Comparison of ENCODE assay signal across 11 cellular contexts in genomic region chrX:53883196-53883595, GRCh38.
"Had no signal": no experiment of that assay in that cellular context is flagged by ENCODE, and none has a peak within 500 bp of the region (broad histone marks: within the 10 kb centered on the region; RNA-seq: fewer than 3 reads in every experiment).

No MANE protein-coding gene starts in this region.

- H3K9ac ChIP-seq: GM23248 had no signal

- H3K4me2 ChIP-seq: GM23338 had no signal

- FAIRE-seq: H1, H54 had no signal

- H3K4me3 Mint-ChIP-seq: GM23338, H9, HFFc6 had no signal

- H3K9me3 Mint-ChIP-seq: GM23338, HFFc6 had no signal

- ATAC-seq: GM23338, HCT116 had no signal

- H3K4me3 ChIP-seq: GM23248, GM23338, HAP-1 had no signal

- H3K36me3 ChIP-seq: HAP-1 had no signal

- H3K9me3 ChIP-seq: HAP-1 had no signal

- DNase-seq: GOT3, H7, H9, HCEC 1CT, HFFc6 had no signal

- H3K4me1 Mint-ChIP-seq: GM23338, H9 had no signal

- H3K27ac Mint-ChIP-seq: GM23338, H9, HFFc6 had no signal

- H2AFZ ChIP-seq: GM23248, GM23338 had no signal

- H3K27ac ChIP-seq: GM23248 had no signal
